In the genomic region with DNA sequence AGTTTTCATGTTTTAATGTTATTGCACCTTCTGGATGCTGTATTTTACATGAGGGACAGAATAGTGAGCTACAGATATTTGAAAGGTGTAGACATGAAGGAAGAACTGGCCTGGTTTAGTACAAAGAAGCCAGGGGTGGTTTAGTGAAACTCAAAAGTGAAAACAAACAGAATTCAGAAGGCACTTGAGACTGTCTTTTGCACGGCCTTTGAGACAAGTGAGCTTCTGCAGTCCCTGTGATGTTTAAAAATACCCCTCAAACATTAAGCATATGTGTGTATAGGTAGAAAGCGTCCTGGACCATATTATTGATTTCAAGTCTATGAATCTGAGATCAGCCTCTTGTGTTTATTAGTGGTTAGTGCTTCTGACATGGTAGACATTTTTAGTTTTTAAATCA, we compare ENCODE assay signal across 16 cellular contexts.
DNase-seq lines count a peak whose midpoint lies in the region; ATAC-seq, FAIRE-seq and TF ChIP-seq lines count a peak whose summit lies in the region.
"Had no signal": no experiment of that assay in that cellular context is flagged by ENCODE, and none has a peak within 500 bp of the region (broad histone marks: within the 10 kb centered on the region; RNA-seq: fewer than 3 reads in every experiment).

No MANE protein-coding gene starts in this region.

- H3K27ac Mint-ChIP-seq in activated CD4-positive, alpha-beta memory T cell treated with anti-CD3 and anti-CD28 coated beads for 36 hours, result no peak overlapping the region
- H3K27ac Mint-ChIP-seq: activated naive CD8-positive, alpha-beta T cell treated with anti-CD3 and anti-CD28 coated beads, Interleukin-2, amount 10 ng/mL, durations not matched to agents 7 days and 5 days had no signal

- no peaks in the 10 kb centered on the region for H3K36me3 Mint-ChIP-seq in activated CD4-positive, alpha-beta memory T cell treated with anti-CD3 and anti-CD28 coated beads for 36 hours
- H3K36me3 Mint-ChIP-seq: activated naive CD8-positive, alpha-beta T cell treated with anti-CD3 and anti-CD28 coated beads, Interleukin-2, amount 10 ng/mL, durations not matched to agents 7 days and 5 days had no signal

- no peak overlapping the region for H3K4me3 ChIP-seq in cardiac muscle cell
- no peak overlapping the region for H3K4me3 ChIP-seq in thyroid gland (replicated peaks in 1 of 3)
- H3K4me3 ChIP-seq: esophagus muscularis mucosa, HAP-1, lower lobe of right lung, upper lobe of left lung had no signal

- POLR2A ChIA-PET in activated CD4-positive, alpha-beta memory T cell treated with anti-CD3 and anti-CD28 coated beads for 36 hours (lab: Charles Lee), result no interaction called here

- H3K4me1 ChIP-seq in cardiac muscle cell (ENCODE audit: low read depth) (peaks cover 62% of the 10 kb centered on the region), thyroid gland (peaks cover 27 to 36% of the 10 kb centered on the region in 2 donors)
- H3K4me1 ChIP-seq: HAP-1 had no signal

- no peaks in the 10 kb centered on the region for H3K9me3 ChIP-seq in cardiac muscle cell (ENCODE audit: low read depth)
- H3K9me3 ChIP-seq in thyroid gland, result no peaks in the 10 kb centered on the region
- H3K9me3 ChIP-seq: esophagus muscularis mucosa, HAP-1, lower lobe of right lung, upper lobe of left lung had no signal

- no peak for TF ChIP-seq POLR2A in thyroid gland (IDR thresholded peaks at IDR 0.05)

- FAIRE-seq in RCC 7860 (lab: Jason Lieb, UNC), result no peak

- H3K27me3 Mint-ChIP-seq in activated CD4-positive, alpha-beta memory T cell treated with anti-CD3 and anti-CD28 coated beads for 36 hours, result no peaks in the 10 kb centered on the region

- peak overlapping the region; percentile 93 for H3K27ac ChIP-seq in cardiac muscle cell
- peak overlapping the region in 2 of 3 donors; percentile 37 to 51 for H3K27ac ChIP-seq in thyroid gland
- H3K27ac ChIP-seq: esophagus muscularis mucosa, lower lobe of right lung, upper lobe of left lung had no signal

- WGBS in thyroid gland, 2 donors, result 42 to 70% methylated on average over 2 of the region's 2 CpGs

- H3K9me3 Mint-ChIP-seq in activated CD4-positive, alpha-beta memory T cell treated with anti-CD3 and anti-CD28 coated beads for 36 hours, result no peaks in the 10 kb centered on the region
- H3K9me3 Mint-ChIP-seq: activated naive CD8-positive, alpha-beta T cell treated with anti-CD3 and anti-CD28 coated beads, Interleukin-2, amount 10 ng/mL, durations not matched to agents 7 days and 5 days had no signal

- ATAC-seq in Right ventricle myocardium inferior (no peak), GM21786 (IDR thresholded peaks at IDR 0.05; ENCODE audit: unreplicated experiment) (peak; percentile 62), HG03432 (IDR thresholded peaks at IDR 0.05; ENCODE audit: unreplicated experiment) (peak; percentile 63)
- ATAC-seq: lower lobe of right lung had no signal

- H3K36me3 ChIP-seq in cardiac muscle cell, result no peaks in the 10 kb centered on the region
- no peaks in the 10 kb centered on the region for H3K36me3 ChIP-seq in thyroid gland
- H3K36me3 ChIP-seq: esophagus muscularis mucosa, HAP-1, lower lobe of right lung, upper lobe of left lung had no signal

- no peaks in the 10 kb centered on the region for H3K4me1 Mint-ChIP-seq in activated CD4-positive, alpha-beta memory T cell treated with anti-CD3 and anti-CD28 coated beads for 36 hours (ENCODE audit: low read depth)
- H3K4me1 Mint-ChIP-seq: activated naive CD8-positive, alpha-beta T cell treated with anti-CD3 and anti-CD28 coated beads, Interleukin-2, amount 10 ng/mL, durations not matched to agents 7 days and 5 days had no signal

- intact Hi-C loops in Right ventricle myocardium inferior (cut with DNase I) (loop anchor here (5.0 kb wide), 1 partner anchor 118 kb away; a partner anchor contains a TSS), thyroid gland (cut with DNase I) (no loop called here)
- intact Hi-C loops in activated CD4-positive, alpha-beta memory T cell treated with anti-CD3 and anti-CD28 coated beads for 36 hours (cut with micrococcal nuclease), result no loop called here

- H3K4me3 Mint-ChIP-seq in activated CD4-positive, alpha-beta memory T cell treated with anti-CD3 and anti-CD28 coated beads for 36 hours, result no peak overlapping the region
- H3K4me3 Mint-ChIP-seq: activated naive CD8-positive, alpha-beta T cell treated with anti-CD3 and anti-CD28 coated beads, Interleukin-2, amount 10 ng/mL, durations not matched to agents 7 days and 5 days had no signal

- H3K27me3 ChIP-seq in cardiac muscle cell (no peaks in the 10 kb centered on the region), thyroid gland (no peaks in the 10 kb centered on the region)
- H3K27me3 ChIP-seq: esophagus muscularis mucosa, upper lobe of left lung had no signal

- TF ChIP-seq CTCF in cardiac muscle cell (IDR thresholded peaks at IDR 0.05; ENCODE audit: low read depth, low read length) (no peak), thyroid gland (IDR thresholded peaks at IDR 0.05) (no peak)

- CTCF ChIA-PET in activated CD4-positive, alpha-beta memory T cell treated with anti-CD3 and anti-CD28 coated beads for 36 hours (lab: Charles Lee), result no interaction called here

- DNase-seq in cardiac muscle cell (ENCODE audit: low read depth in 1 of 2, low spot score in 1 of 2) (peak in 1 of 2 donors; percentile 78), Right ventricle myocardium inferior (ENCODE audit: missing footprints) (no peak), thyroid gland (no peak), SHP77 (lab: John Stamatoyannopoulos, UW) (no peak), RCC 7860 (ENCODE audit: low spot score) (no peak)
- DNase-seq in activated CD4-positive, alpha-beta memory T cell treated with anti-CD3 and anti-CD28 coated beads for 36 hours, result no peak
- DNase-seq: activated naive CD8-positive, alpha-beta T cell treated with anti-CD3 and anti-CD28 coated beads, Interleukin-2, amount 10 ng/mL, durations not matched to agents 7 days and 5 days; lower lobe of right lung; NCI-H510A; SIG-M5; stimulated activated CD4-positive, alpha-beta T cell treated with anti-CD3 and anti-CD28 coated beads, Interleukin-12 subunit alpha, Interleukin-12 subunit beta, amount 100 ng/mL, for 4 hours; upper lobe of left lung had no signal
